Comparison of ENCODE assay signal across 1 cellular context in the genomic region with DNA sequence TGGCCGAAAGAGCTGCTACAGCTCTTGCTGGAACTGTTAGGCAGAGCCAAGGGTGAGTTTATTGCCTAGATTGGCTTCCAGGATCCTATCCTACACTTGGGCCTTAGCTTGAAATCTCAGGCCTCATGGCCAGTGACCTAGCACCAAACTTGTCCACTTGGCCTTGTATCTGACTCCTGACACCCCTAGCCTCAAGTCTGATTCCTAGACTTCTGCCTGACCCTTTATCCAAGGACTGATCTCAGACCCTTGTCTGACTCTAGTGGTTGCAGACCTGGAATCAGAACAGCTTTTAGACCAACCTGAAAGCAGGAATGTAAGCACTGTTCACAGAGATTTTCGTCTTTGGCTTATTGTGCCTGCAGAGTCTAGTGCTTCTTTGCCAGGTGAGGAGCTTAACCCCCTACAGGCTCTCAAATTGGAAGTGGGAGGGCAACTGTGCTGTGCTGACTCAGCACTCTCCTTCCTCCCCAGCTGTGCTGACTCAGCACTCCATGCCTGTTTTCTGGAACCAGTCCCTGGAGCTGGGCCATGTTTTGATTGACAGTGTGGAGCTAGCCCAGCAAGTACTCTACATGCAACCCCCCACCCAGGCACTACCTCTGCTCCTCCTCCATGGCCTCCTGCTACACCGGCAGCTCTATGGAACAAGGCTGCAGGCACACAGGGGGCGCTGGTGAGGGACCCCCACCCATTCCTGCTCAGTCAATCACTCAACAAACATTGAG.
TF ChIP-seq lines count a peak whose summit lies in the region.

No MANE protein-coding gene starts in this region.

TF ChIP-seq in K562, 482 proteins besides CTCF, POLR2A, EP300 and RAD21 (continued from another document and continues in another):
- TF ChIP-seq, protein P1, sequence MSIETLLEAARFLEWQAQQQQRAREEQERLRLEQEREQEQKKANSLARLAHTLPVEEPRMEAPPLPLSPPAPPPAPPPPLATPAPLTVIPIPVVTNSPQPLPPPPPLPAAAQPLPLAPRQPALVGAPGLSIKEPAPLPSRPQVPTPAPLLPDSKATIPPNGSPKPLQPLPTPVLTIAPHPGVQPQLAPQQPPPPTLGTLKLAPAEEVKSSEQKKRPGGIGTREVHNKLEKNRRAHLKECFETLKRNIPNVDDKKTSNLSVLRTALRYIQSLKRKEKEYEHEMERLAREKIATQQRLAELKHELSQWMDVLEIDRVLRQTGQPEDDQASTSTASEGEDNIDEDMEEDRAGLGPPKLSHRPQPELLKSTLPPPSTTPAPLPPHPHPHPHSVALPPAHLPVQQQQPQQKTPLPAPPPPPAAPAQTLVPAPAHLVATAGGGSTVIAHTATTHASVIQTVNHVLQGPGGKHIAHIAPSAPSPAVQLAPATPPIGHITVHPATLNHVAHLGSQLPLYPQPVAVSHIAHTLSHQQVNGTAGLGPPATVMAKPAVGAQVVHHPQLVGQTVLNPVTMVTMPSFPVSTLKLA (conservative IDR thresholded peaks at IDR 0.05) = peak; percentile 44 to 76; a peak in 3 of 4 replicates
- peak; percentile 43; the same call in 1 of the 2 replicates for TF ChIP-seq TEAD4 (IDR thresholded peaks at IDR 0.05; ENCODE audit: low read length)
- TF ChIP-seq TEAD4 (CRISPR knock-in tag; IDR thresholded peaks at IDR 0.05; ENCODE audit: borderline replicate concordance) = no peak
- TF ChIP-seq ZFP36 (IDR thresholded peaks at IDR 0.05; ENCODE audit: low read depth, low read length, partially characterized antibody) = peak; percentile 1
- TF ChIP-seq, protein P2, sequence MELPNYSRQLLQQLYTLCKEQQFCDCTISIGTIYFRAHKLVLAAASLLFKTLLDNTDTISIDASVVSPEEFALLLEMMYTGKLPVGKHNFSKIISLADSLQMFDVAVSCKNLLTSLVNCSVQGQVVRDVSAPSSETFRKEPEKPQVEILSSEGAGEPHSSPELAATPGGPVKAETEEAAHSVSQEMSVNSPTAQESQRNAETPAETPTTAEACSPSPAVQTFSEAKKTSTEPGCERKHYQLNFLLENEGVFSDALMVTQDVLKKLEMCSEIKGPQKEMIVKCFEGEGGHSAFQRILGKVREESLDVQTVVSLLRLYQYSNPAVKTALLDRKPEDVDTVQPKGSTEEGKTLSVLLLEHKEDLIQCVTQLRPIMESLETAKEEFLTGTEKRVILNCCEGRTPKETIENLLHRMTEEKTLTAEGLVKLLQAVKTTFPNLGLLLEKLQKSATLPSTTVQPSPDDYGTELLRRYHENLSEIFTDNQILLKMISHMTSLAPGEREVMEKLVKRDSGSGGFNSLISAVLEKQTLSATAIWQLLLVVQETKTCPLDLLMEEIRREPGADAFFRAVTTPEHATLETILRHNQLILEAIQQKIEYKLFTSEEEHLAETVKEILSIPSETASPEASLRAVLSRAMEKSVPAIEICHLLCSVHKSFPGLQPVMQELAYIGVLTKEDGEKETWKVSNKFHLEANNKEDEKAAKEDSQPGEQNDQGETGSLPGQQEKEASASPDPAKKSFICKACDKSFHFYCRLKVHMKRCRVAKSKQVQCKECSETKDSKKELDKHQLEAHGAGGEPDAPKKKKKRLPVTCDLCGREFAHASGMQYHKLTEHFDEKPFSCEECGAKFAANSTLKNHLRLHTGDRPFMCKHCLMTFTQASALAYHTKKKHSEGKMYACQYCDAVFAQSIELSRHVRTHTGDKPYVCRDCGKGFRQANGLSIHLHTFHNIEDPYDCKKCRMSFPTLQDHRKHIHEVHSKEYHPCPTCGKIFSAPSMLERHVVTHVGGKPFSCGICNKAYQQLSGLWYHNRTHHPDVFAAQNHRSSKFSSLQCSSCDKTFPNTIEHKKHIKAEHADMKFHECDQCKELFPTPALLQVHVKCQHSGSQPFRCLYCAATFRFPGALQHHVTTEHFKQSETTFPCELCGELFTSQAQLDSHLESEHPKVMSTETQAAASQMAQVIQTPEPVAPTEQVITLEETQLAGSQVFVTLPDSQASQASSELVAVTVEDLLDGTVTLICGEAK (IDR thresholded peaks at IDR 0.05) = no peak
- TF ChIP-seq, protein P2 (CRISPR knock-in tag; IDR thresholded peaks at IDR 0.05) = no peak
- TF ChIP-seq ZNF24 (IDR thresholded peaks at IDR 0.05) = peak; percentile 54; the same call in 1 of the 2 replicates
- no peak for TF ChIP-seq ZBTB8A (IDR thresholded peaks at IDR 0.05; ENCODE audit: partially characterized antibody)
- TF ChIP-seq DDX20 (tag; IDR thresholded peaks at IDR 0.05; ENCODE audit: low read depth) = no peak
- no peak for TF ChIP-seq IRF2 (CRISPR knock-in tag; IDR thresholded peaks at IDR 0.05)
- no peak for TF ChIP-seq BDP1 (IDR thresholded peaks at IDR 0.05; ENCODE audit: insufficient read depth, insufficient read length)
- no peak for TF ChIP-seq KDM4B (IDR thresholded peaks at IDR 0.05; ENCODE audit: borderline replicate concordance in 2 of 2, low read depth in 1 of 2)
- TF ChIP-seq FOXJ2 (tag; IDR thresholded peaks at IDR 0.05) = 0 out of 2 replicates have a peak, but pooled peaks have one; percentile 7
- no peak for TF ChIP-seq CAMTA2 (CRISPR knock-in tag; conservative IDR thresholded peaks at IDR 0.05)
- peak; percentile 97 for TF ChIP-seq NFIC (IDR thresholded peaks at IDR 0.05)
- no peak for TF ChIP-seq STAG1 (CRISPR knock-in tag; IDR thresholded peaks at IDR 0.05; ENCODE audit: borderline replicate concordance)
- 0 out of 2 replicates have a peak, but pooled peaks have one; percentile 22 for TF ChIP-seq FOXM1 (IDR thresholded peaks at IDR 0.05; ENCODE audit: low read depth)
- no peak for TF ChIP-seq FOXM1 (CRISPR knock-in tag; IDR thresholded peaks at IDR 0.05; ENCODE audit: low read depth)
- no peak for TF ChIP-seq SRSF1 (IDR thresholded peaks at IDR 0.05; ENCODE audit: low read depth, low read length)
- TF ChIP-seq MBD2 (IDR thresholded peaks at IDR 0.05; ENCODE audit: borderline replicate concordance, low read depth) = no peak
- 0 out of 2 replicates have a peak, but pooled peaks have one; percentile 28 for TF ChIP-seq ZEB2 (IDR thresholded peaks at IDR 0.05)
- TF ChIP-seq, protein P3, sequence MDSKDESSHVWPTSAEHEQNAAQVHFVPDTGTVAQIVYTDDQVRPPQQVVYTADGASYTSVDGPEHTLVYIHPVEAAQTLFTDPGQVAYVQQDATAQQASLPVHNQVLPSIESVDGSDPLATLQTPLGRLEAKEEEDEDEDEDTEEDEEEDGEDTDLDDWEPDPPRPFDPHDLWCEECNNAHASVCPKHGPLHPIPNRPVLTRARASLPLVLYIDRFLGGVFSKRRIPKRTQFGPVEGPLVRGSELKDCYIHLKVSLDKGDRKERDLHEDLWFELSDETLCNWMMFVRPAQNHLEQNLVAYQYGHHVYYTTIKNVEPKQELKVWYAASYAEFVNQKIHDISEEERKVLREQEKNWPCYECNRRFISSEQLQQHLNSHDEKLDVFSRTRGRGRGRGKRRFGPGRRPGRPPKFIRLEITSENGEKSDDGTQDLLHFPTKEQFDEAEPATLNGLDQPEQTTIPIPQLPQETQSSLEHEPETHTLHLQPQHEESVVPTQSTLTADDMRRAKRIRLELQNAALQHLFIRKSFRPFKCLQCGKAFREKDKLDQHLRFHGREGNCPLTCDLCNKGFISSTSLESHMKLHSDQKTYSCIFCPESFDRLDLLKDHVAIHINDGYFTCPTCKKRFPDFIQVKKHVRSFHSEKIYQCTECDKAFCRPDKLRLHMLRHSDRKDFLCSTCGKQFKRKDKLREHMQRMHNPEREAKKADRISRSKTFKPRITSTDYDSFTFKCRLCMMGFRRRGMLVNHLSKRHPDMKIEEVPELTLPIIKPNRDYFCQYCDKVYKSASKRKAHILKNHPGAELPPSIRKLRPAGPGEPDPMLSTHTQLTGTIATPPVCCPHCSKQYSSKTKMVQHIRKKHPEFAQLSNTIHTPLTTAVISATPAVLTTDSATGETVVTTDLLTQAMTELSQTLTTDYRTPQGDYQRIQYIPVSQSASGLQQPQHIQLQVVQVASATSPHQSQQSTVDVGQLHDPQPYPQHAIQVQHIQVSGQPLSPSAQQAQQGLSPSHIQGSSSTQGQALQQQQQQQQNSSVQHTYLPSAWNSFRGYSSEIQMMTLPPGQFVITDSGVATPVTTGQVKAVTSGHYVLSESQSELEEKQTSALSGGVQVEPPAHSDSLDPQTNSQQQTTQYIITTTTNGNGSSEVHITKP (IDR thresholded peaks at IDR 0.05; ENCODE audit: partially characterized antibody) = no peak
- TF ChIP-seq, protein P4, sequence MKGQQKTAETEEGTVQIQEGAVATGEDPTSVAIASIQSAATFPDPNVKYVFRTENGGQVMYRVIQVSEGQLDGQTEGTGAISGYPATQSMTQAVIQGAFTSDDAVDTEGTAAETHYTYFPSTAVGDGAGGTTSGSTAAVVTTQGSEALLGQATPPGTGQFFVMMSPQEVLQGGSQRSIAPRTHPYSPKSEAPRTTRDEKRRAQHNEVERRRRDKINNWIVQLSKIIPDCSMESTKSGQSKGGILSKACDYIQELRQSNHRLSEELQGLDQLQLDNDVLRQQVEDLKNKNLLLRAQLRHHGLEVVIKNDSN (CRISPR knock-in tag; IDR thresholded peaks at IDR 0.05) = peak; percentile 45; the same call in 1 of the 2 replicates
- TF ChIP-seq WHSC1 (IDR thresholded peaks at IDR 0.05; ENCODE audit: low read length) = no peak
- no peak for TF ChIP-seq ZNF778 (CRISPR knock-in tag; IDR thresholded peaks at IDR 0.05)
- TF ChIP-seq HIVEP1 (CRISPR knock-in tag; IDR thresholded peaks at IDR 0.05) = no peak
- no peak for TF ChIP-seq SP1 (CRISPR knock-in tag; IDR thresholded peaks at IDR 0.05)
- TF ChIP-seq MTA2 (IDR thresholded peaks at IDR 0.05; ENCODE audit: low read depth) = 0 out of 2 replicates have a peak, but pooled peaks have one; percentile 20
- TF ChIP-seq ZNF780A (CRISPR knock-in tag; IDR thresholded peaks at IDR 0.05) = no peak
- TF ChIP-seq MEIS2 (IDR thresholded peaks at IDR 0.05; ENCODE audit: partially characterized antibody) = peak; percentile 90
- TF ChIP-seq, protein P5, sequence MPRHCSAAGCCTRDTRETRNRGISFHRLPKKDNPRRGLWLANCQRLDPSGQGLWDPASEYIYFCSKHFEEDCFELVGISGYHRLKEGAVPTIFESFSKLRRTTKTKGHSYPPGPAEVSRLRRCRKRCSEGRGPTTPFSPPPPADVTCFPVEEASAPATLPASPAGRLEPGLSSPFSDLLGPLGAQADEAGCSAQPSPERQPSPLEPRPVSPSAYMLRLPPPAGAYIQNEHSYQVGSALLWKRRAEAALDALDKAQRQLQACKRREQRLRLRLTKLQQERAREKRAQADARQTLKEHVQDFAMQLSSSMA (CRISPR knock-in tag; IDR thresholded peaks at IDR 0.05) = no peak
- TF ChIP-seq FUS (optimal IDR thresholded peaks at IDR 0.05; ENCODE audit: low read depth, low read length) = no peak
- TF ChIP-seq DLX4 (CRISPR knock-in tag; IDR thresholded peaks at IDR 0.05) = no peak
- TF ChIP-seq MAFF (IDR thresholded peaks at IDR 0.05; ENCODE audit: low read length) = peak; percentile 100
- 0 out of 2 replicates have a peak, but pooled peaks have one; percentile 56 for TF ChIP-seq SOX6 (IDR thresholded peaks at IDR 0.05)
- TF ChIP-seq HBP1 (CRISPR knock-in tag; IDR thresholded peaks at IDR 0.05) = no peak
- TF ChIP-seq STAT5B (CRISPR knock-in tag; IDR thresholded peaks at IDR 0.05) = no peak
